Comparison of ENCODE assay signal across 19 cellular contexts in genomic region chr2:16270441-16270840, GRCh38.
A peak's percentile ranks its signal among the peaks of the same experiment; 100 is the strongest.
DNase-seq lines count a peak whose midpoint lies in the region; ATAC-seq and TF ChIP-seq lines count a peak whose summit lies in the region.
"Had no signal": no experiment of that assay in that cellular context is flagged by ENCODE, and none has a peak within 500 bp of the region (broad histone marks: within the 10 kb centered on the region; RNA-seq: fewer than 3 reads in every experiment).

No MANE protein-coding gene starts in this region.

- no peak for TF ChIP-seq CTCF in osteocyte (IDR thresholded peaks at IDR 0.05)

- no peaks in the 10 kb centered on the region for H3K4me1 Mint-ChIP-seq in osteocyte (ENCODE audit: unreplicated experiment)

- no peaks in the 10 kb centered on the region for H3K36me3 Mint-ChIP-seq in osteocyte (ENCODE audit: unreplicated experiment)
- H3K36me3 Mint-ChIP-seq: CD8-positive, alpha-beta T cell had no signal

- ATAC-seq in HG03457 (IDR thresholded peaks at IDR 0.05; ENCODE audit: unreplicated experiment) = no peak
- ATAC-seq: CD8-positive, alpha-beta T cell; GM12878 had no signal

- DNase-seq in ecto neural progenitor cell (ENCODE audit: low spot score) (peak; percentile 13), islet precursor cell (peak; percentile 1), osteocyte (ENCODE audit: extremely low spot score, unreplicated experiment) (peak; percentile 44), NCI-H1436 treated with DMSO at 0.1 percent for 48 hours (lab: John Stamatoyannopoulos, UW) (no peak)
- no peak for DNase-seq in effector CD4-positive, alpha-beta T cell
- DNase-seq: 8988T; ACHN; CD4-positive, alpha-beta T cell; CD8-positive, alpha-beta T cell; COR-L47; DMS 273 treated with DMSO at 0.1 percent for 48 hours; DMS153; DMS53; DMS79; DND-41; EL; GDM1 had no signal

- no peaks in the 10 kb centered on the region for H3K27me3 Mint-ChIP-seq in osteocyte (ENCODE audit: unreplicated experiment)
- H3K27me3 Mint-ChIP-seq: CD4-positive, alpha-beta T cell had no signal

- H3K9me3 Mint-ChIP-seq in osteocyte (ENCODE audit: unreplicated experiment) = peaks cover 23% of the 10 kb centered on the region
- H3K9me3 Mint-ChIP-seq: CD4-positive, alpha-beta T cell; CD8-positive, alpha-beta T cell had no signal

- H3K27ac Mint-ChIP-seq in osteocyte (ENCODE audit: unreplicated experiment) = no peak overlapping the region
- H3K27ac Mint-ChIP-seq: CD4-positive, alpha-beta T cell; CD8-positive, alpha-beta T cell had no signal

- no peak overlapping the region for H3K4me3 Mint-ChIP-seq in osteocyte (ENCODE audit: unreplicated experiment)
- H3K4me3 Mint-ChIP-seq: CD4-positive, alpha-beta T cell; CD8-positive, alpha-beta T cell had no signal

Comparison
In these comparisons a context has a peak if more than half of its experiments do, and no peak if none do; other contexts are left out.
1. DNase-seq: peak in ecto neural progenitor cell (single experiment), islet precursor cell (single experiment) and osteocyte (single experiment); none in NCI-H1436 treated with DMSO at 0.1 percent for 48 hours (single experiment) and effector CD4-positive, alpha-beta T cell (single experiment).